In the genomic region with DNA sequence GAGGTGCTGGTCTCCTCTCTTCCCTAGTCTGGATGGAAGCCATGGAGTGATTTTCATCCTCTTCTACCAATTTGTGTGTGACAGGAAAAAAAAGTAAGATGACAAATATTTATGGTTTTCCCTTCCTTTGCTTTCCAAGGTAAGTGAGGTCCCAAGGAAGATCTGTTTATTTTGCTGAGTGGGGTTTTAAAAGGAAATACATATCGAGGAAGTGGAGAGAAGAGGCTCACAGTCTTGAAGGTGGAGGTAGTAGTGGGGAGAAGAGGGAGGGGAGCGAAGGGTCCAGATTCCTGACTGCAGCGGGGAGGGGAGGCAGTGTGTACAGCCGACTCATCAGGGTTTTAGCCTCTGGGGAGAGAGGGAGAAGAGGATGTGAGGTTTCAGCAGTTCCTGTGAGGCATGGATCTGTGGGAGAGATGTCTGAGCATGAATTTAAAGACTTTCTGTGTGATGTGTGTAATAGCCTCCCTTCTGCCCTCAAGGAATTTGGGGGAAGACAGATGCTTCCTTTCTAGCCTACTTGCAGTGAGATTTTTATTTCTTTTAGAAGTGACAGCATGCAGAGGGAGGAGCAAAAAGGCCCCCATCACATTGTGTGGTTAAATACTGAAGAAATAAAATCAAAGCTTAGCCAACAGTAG, we compare ENCODE assay signal across 23 cellular contexts.
DNase-seq lines count a peak whose midpoint lies in the region; ATAC-seq, FAIRE-seq and TF ChIP-seq lines count a peak whose summit lies in the region.
"Had no signal": no experiment of that assay in that cellular context is flagged by ENCODE, and none has a peak within 500 bp of the region (broad histone marks: within the 10 kb centered on the region; RNA-seq: fewer than 3 reads in every experiment).

No MANE protein-coding gene starts in this region.

- DNase-seq in HepG2 (ENCODE audit: low spot score) (no peak), right lobe of liver (no peak), K562 (ENCODE audit: extremely low read depth in 1 of 4, low spot score in 3 of 4) (no peak), keratinocyte (ENCODE audit: low read depth, low spot score) (peak; percentile 23), uterus (no peak), NCI-H2081 (lab: John Stamatoyannopoulos, UW) (no peak), substantia nigra (lab: John Stamatoyannopoulos, UW) (no peak)
- DNase-seq: 8988T; activated CD4-positive, alpha-beta T cell treated with anti-CD3 and anti-CD28 coated beads for 1 hour; activated gamma-delta T cell; CD4-positive, CD25-positive, alpha-beta regulatory T cell; cortex of kidney; hippocampal formation; kidney glomerular epithelial cell; mucosa of descending colon; NCI-H1417 treated with DMSO at 0.1 percent for 48 hours; NCI-H446; pancreas; SHP77 treated with DMSO at 0.1 percent for 48 hours; stimulated activated CD4-positive, alpha-beta T cell treated with anti-CD3 and anti-CD28 coated beads, Interleukin-4, amount 100 ng/mL, for 4 hours; T-helper 17 cell had no signal

- FAIRE-seq in HepG2 (lab: Jason Lieb, UNC) (no peak), K562 (lab: Jason Lieb, UNC) (no peak), keratinocyte (lab: Jason Lieb, UNC) (peak; percentile 91)
- FAIRE-seq: pancreas had no signal

- intact Hi-C loops in HepG2 (cut with micrococcal nuclease; ENCODE audit: unreplicated experiment) (no loop called here), right lobe of liver (cut with DNase I) (no loop called here), K562 (cut with micrococcal nuclease) (no loop called here), uterus (cut with DNase I; ENCODE audit: low total_unique reads) (no loop called here)

- POLR2A ChIA-PET in HepG2 (lab: Yijun Ruan, JAX) (no interaction called here), K562 (lab: Yijun Ruan, JAX) (interaction anchor here (1.6 kb wide), 1 partner anchor 9 kb away, joined by 4 read pairs; no protein-coding TSS in a partner anchor)

- TF ChIP-seq POLR2A in HepG2 (IDR thresholded peaks at IDR 0.05; ENCODE audit: insufficient read depth in 1 of 2, low read depth in 2 of 2, low read length in 2 of 2): no peak
- no peak for TF ChIP-seq POLR2A in right lobe of liver (IDR thresholded peaks at IDR 0.05)
- TF ChIP-seq POLR2A in K562 (conservative IDR thresholded peaks at IDR 0.05): no peak
- no peak for TF ChIP-seq POLR2A in uterus (IDR thresholded peaks at IDR 0.05)

- no peak for TF ChIP-seq RAD21 in HepG2 (CRISPR knock-in tag; IDR thresholded peaks at IDR 0.05)
- no peak for TF ChIP-seq RAD21 in K562 (CRISPR knock-in tag; conservative IDR thresholded peaks at IDR 0.05 in 1 of 2, IDR thresholded peaks at IDR 0.05 in 1 of 2)

- TF ChIP-seq CTCF in HepG2 (CRISPR knock-in tag; IDR thresholded peaks at IDR 0.05) (no peak), right lobe of liver (IDR thresholded peaks at IDR 0.05) (no peak), K562 (IDR thresholded peaks at IDR 0.05 in 2 of 3, conservative IDR thresholded peaks at IDR 0.05 in 1 of 3; ENCODE audit: insufficient read depth in 2 of 3, low read depth in 1 of 3, low read length in 3 of 3) (no peak), keratinocyte (optimal IDR thresholded peaks at IDR 0.05 in 1 of 3, IDR thresholded peaks at IDR 0.05 in 1 of 3, conservative IDR thresholded peaks at IDR 0.05 in 1 of 3; ENCODE audit: extremely low read depth in 1 of 3, insufficient read depth in 2 of 3, low read length in 3 of 3) (no peak), uterus (IDR thresholded peaks at IDR 0.05) (no peak)

- H3K79me2 ChIP-seq in HepG2 (ENCODE audit: insufficient read depth, low read length) (no peaks in the 10 kb centered on the region), K562 (ENCODE audit: control insufficient read depth, insufficient read depth, low read length) (no peaks in the 10 kb centered on the region), keratinocyte (ENCODE audit: control insufficient read depth, insufficient read depth, low read length) (no peaks in the 10 kb centered on the region)

- H3K9me1 ChIP-seq in K562 (ENCODE audit: control insufficient read depth, insufficient read depth, low read length) (no peaks in the 10 kb centered on the region), keratinocyte (ENCODE audit: control insufficient read depth, extremely low read depth, insufficient read depth, low read length) (no peaks in the 10 kb centered on the region)

- BruUV-seq in HepG2 (replicated peaks; lab: Mats Ljungman, UMichigan) (no TSS peak), K562 (replicated peaks; lab: Mats Ljungman, UMichigan) (no TSS peak)

- CTCF ChIA-PET in HepG2 (lab: Yijun Ruan, JAX; ENCODE audit: low intra/inter-chr PET ratio, low total read pairs) (no interaction called here), K562 (lab: Yijun Ruan, JAX; ENCODE audit: low intra/inter-chr PET ratio) (no interaction called here)

- H4K20me1 ChIP-seq in HepG2 (ENCODE audit: insufficient read depth, low read length) (no peaks in the 10 kb centered on the region), K562 (replicated peaks; ENCODE audit: control insufficient read depth, insufficient read depth, low read length) (no peaks in the 10 kb centered on the region), keratinocyte (ENCODE audit: control insufficient read depth, extremely low read depth, insufficient read depth, low read length) (no peaks in the 10 kb centered on the region)

- H3K36me3 ChIP-seq in HepG2 (replicated peaks in 1 of 2; ENCODE audit: control insufficient read depth in 1 of 2, insufficient read depth in 2 of 2, low read length in 2 of 2) (peaks cover 2 to 7% of the 10 kb centered on the region in 2 experiments; a peak in 3 of 5 replicates), right lobe of liver (no peaks in the 10 kb centered on the region), K562 (ENCODE audit: control insufficient read depth, insufficient read depth, low read length) (no peaks in the 10 kb centered on the region), keratinocyte (ENCODE audit: control insufficient read depth in 2 of 2, extremely low read depth in 1 of 2, insufficient read depth in 2 of 2, low read length in 2 of 2) (no peaks in the 10 kb centered on the region), uterus (no peaks in the 10 kb centered on the region)
- H3K36me3 ChIP-seq: pancreas had no signal

- peaks cover 9% of the 10 kb centered on the region; the same call in 1 of the 2 replicates for H3K4me1 ChIP-seq in HepG2 (ENCODE audit: insufficient read depth, low read length)
- no peaks in the 10 kb centered on the region for H3K4me1 ChIP-seq in right lobe of liver
- H3K4me1 ChIP-seq in K562 (replicated peaks in 1 of 2; ENCODE audit: control insufficient read depth in 2 of 2, insufficient read depth in 2 of 2, low read length in 2 of 2): no peaks in the 10 kb centered on the region
- H3K4me1 ChIP-seq in keratinocyte (ENCODE audit: control insufficient read depth, extremely low read depth, insufficient read depth, low read length): peaks cover 37% of the 10 kb centered on the region
- peaks cover 5 to 9% of the 10 kb centered on the region in 2 donors for H3K4me1 ChIP-seq in uterus
- H3K4me1 ChIP-seq: pancreas had no signal

- in situ Hi-C loops in HepG2 (cut with HindIII; ENCODE audit: extremely low pct_ligation_motif_present, low pct_unique_long_range_greater_than_20kb) (no loop called here), K562 (cut with MboI) (no loop called here)

- H2AFZ ChIP-seq in HepG2 (ENCODE audit: low read length) (no peak overlapping the region), K562 (ENCODE audit: low read depth, low read length) (no peak overlapping the region), keratinocyte (ENCODE audit: control insufficient read depth, low read length) (peak overlapping the region; percentile 76)

- no peak overlapping the region for H3K27ac ChIP-seq in HepG2 (ENCODE audit: extremely low read length, insufficient read depth, low read length)
- H3K27ac ChIP-seq in right lobe of liver: no peak overlapping the region
- H3K27ac ChIP-seq in K562 (ENCODE audit: extremely low read depth, low read depth, low read length): no peak overlapping the region
- peak overlapping the region; percentile 15 for H3K27ac ChIP-seq in keratinocyte (ENCODE audit: control insufficient read depth, insufficient read depth, low read length)
- H3K27ac ChIP-seq in uterus: peak overlapping the region; percentile 65 to 80
- H3K27ac ChIP-seq in substantia nigra (ENCODE audit: low read depth, low read length, poor library complexity, severe bottlenecking): no peak overlapping the region
- H3K27ac ChIP-seq: pancreas had no signal

- ATAC-seq in HepG2: no peak
- ATAC-seq in right lobe of liver: no peak
- no peak for ATAC-seq in K562
- ATAC-seq in HG03457 (IDR thresholded peaks at IDR 0.05; ENCODE audit: unreplicated experiment): no peak
- ATAC-seq: mucosa of descending colon, pancreas, T-helper 17 cell had no signal

- no peaks in the 10 kb centered on the region for H3K9me3 ChIP-seq in HepG2 (ENCODE audit: low read length)
- no peaks in the 10 kb centered on the region for H3K9me3 ChIP-seq in right lobe of liver
- H3K9me3 ChIP-seq in K562 (replicated peaks; ENCODE audit: control insufficient read depth, insufficient read depth, low read depth, low read length): no peaks in the 10 kb centered on the region
- H3K9me3 ChIP-seq in keratinocyte (ENCODE audit: control insufficient read depth, low read depth, low read length): no peaks in the 10 kb centered on the region
- no peaks in the 10 kb centered on the region for H3K9me3 ChIP-seq in uterus
- H3K9me3 ChIP-seq: mucosa of descending colon, pancreas had no signal

- dilution Hi-C loops in keratinocyte (cut with MboI; ENCODE audit: extremely low pct_ligation_motif_present, low sequenced_read_pairs): no loop called here

- TF ChIP-seq EP300 in HepG2 (IDR thresholded peaks at IDR 0.05; ENCODE audit: low read depth in 2 of 2, low read length in 2 of 2): no peak
- no peak for TF ChIP-seq EP300 in HepG2 (CRISPR knock-in tag; IDR thresholded peaks at IDR 0.05; ENCODE audit: borderline replicate concordance)
- TF ChIP-seq EP300 in K562 (IDR thresholded peaks at IDR 0.05; ENCODE audit: low read length): no peak

- no peak overlapping the region for H3K4me3 ChIP-seq in HepG2 (replicated peaks in 1 of 3; ENCODE audit: insufficient read depth in 1 of 3, low read depth in 2 of 3, low read length in 3 of 3)
- no peak overlapping the region for H3K4me3 ChIP-seq in right lobe of liver
- H3K4me3 ChIP-seq in K562: no peak overlapping the region
- H3K4me3 ChIP-seq in keratinocyte (ENCODE audit: control insufficient read depth in 2 of 3, extremely low read depth in 1 of 3, insufficient read depth in 2 of 3, low read depth in 1 of 3, low read length in 3 of 3): no peak overlapping the region
- H3K4me3 ChIP-seq in uterus: no peak overlapping the region
- H3K4me3 ChIP-seq: mucosa of descending colon, pancreas, skin epidermis had no signal

- H3K4me2 ChIP-seq in HepG2 (ENCODE audit: low read depth, low read length): no peak overlapping the region
- H3K4me2 ChIP-seq in K562 (ENCODE audit: insufficient read depth, low read length): no peak overlapping the region
- peak overlapping the region; percentile 17 for H3K4me2 ChIP-seq in keratinocyte (ENCODE audit: control insufficient read depth, extremely low read depth, insufficient read depth, low read depth, low read length)

- no peak overlapping the region for H3K9ac ChIP-seq in HepG2 (ENCODE audit: insufficient read depth, low read depth, low read length)
- no peak overlapping the region for H3K9ac ChIP-seq in K562 (ENCODE audit: insufficient read depth in 1 of 2, low read depth in 2 of 2, low read length in 2 of 2)
- no peak overlapping the region for H3K9ac ChIP-seq in keratinocyte (ENCODE audit: control insufficient read depth, extremely low read depth, insufficient read depth, low read length)

- WGBS in HepG2 (ENCODE audit: low lambda C conversion rate): 91% methylated on average over 4 of the region's 4 CpGs
- 69% methylated on average over 3 of the region's 4 CpGs for WGBS in right lobe of liver (ENCODE audit: insufficient coverage, low coverage, low lambda C conversion rate, missing lambda C conversion rate)
- WGBS in K562 (ENCODE audit: insufficient coverage, low coverage, missing lambda C conversion rate): 13% methylated on average over 3 of the region's 4 CpGs

- H3K27me3 ChIP-seq in HepG2 (ENCODE audit: control insufficient read depth in 1 of 2, insufficient read depth in 2 of 2, low read length in 2 of 2) (no peaks in the 10 kb centered on the region), right lobe of liver (no peaks in the 10 kb centered on the region), K562 (ENCODE audit: control insufficient read depth in 2 of 2, insufficient read depth in 2 of 2, low read length in 2 of 2) (no peaks in the 10 kb centered on the region), keratinocyte (ENCODE audit: control insufficient read depth, extremely low read depth, insufficient read depth, low read length) (no peaks in the 10 kb centered on the region), uterus (no peaks in the 10 kb centered on the region)
- H3K27me3 ChIP-seq: pancreas had no signal

Comparison
In these comparisons a context has a peak if more than half of its experiments do, and no peak if none do; other contexts are left out.
1. H3K27ac ChIP-seq: peak in keratinocyte (single experiment) and uterus (2 of 2); none in HepG2 (single experiment), right lobe of liver (0 of 3), K562 (single experiment) and substantia nigra (single experiment).